8 cellular contexts compared by ENCODE assay signal in genomic region chr6:41707565-41708200, GRCh38. TPM values are rescaled to one million over a fixed set of nuclear protein-coding genes. Genes with fewer than 3 reads are reported as not detected.
DNase-seq lines count a peak whose midpoint lies in the region; ATAC-seq and TF ChIP-seq lines count a peak whose summit lies in the region.

No MANE protein-coding gene starts in this region.

- H3K36me3 Mint-ChIP-seq in T-helper 17 cell (ENCODE audit: low read depth) = peaks cover 2% of the 10 kb centered on the region

- DNase-seq in GF-D8 (lab: John Stamatoyannopoulos, UW) (peak; percentile 38), T-helper 17 cell (peak in 1 of 3 donors; percentile 18), caudate nucleus (lab: John Stamatoyannopoulos, UW) (peak in 3 of 61 donors; percentile 28 to 57 (median 40)), pons (ENCODE audit: low spot score) (peak; percentile 79), foreskin keratinocyte (no peak), NCI-H82 (lab: John Stamatoyannopoulos, UW) (no peak), putamen (ENCODE audit: low spot score) (no peak), NCI-H345 treated with DMSO at 0.1 percent for 48 hours (lab: John Stamatoyannopoulos, UW; ENCODE audit: unreplicated experiment) (no peak)

- H3K27ac ChIP-seq in caudate nucleus (ENCODE audit: low read depth, low read length) = peak overlapping the region; percentile 99
- no peak overlapping the region for H3K27ac ChIP-seq in foreskin keratinocyte

- H3K4me1 Mint-ChIP-seq in T-helper 17 cell = peaks cover 42% of the 10 kb centered on the region

- H3K4me1 ChIP-seq in foreskin keratinocyte = no peaks in the 10 kb centered on the region

- H3K9me3 ChIP-seq in T-helper 17 cell (ENCODE audit: control insufficient read depth, low read length, poor library complexity, severe bottlenecking) = no peaks in the 10 kb centered on the region

- no peak for TF ChIP-seq CTCF in foreskin keratinocyte (conservative IDR thresholded peaks at IDR 0.05)

- no peaks in the 10 kb centered on the region for H3K27me3 Mint-ChIP-seq in T-helper 17 cell

- H3K4me3 Mint-ChIP-seq in T-helper 17 cell = peak overlapping the region; percentile 85

- H3K27ac Mint-ChIP-seq in T-helper 17 cell = peak overlapping the region; percentile 65

- ATAC-seq in T-helper 17 cell (peak; percentile 80), foreskin keratinocyte (no peak)

- no peaks in the 10 kb centered on the region for H3K27me3 ChIP-seq in foreskin keratinocyte

RNA-seq across cellular contexts. Expression of gene TFEB, which starts 27.7 kb away (rescaled TPM):
- total RNA-seq in T-helper 17 cell = 10 to 100 TPM; 17.6 to 18.9 TPM
- total RNA-seq in foreskin keratinocyte = 3.1 and 3.6 TPM in 2 replicates
- 4.3 and 5.3 TPM in 2 replicates for polyA plus RNA-seq in foreskin keratinocyte

RNA-seq across cellular contexts. Expression of gene PGC, which starts 39.5 kb away (rescaled TPM):
- total RNA-seq in T-helper 17 cell = not detected
- total RNA-seq in foreskin keratinocyte = not detected in 2 replicates
- not detected in 2 replicates for polyA plus RNA-seq in foreskin keratinocyte

Comparison
In these comparisons a context has a peak if more than half of its experiments do, and no peak if none do; other contexts are left out.
1. DNase-seq: peak in GF-D8 (single experiment) and pons (single experiment); none in foreskin keratinocyte (0 of 2), NCI-H82 (single experiment), putamen (single experiment) and NCI-H345 treated with DMSO at 0.1 percent for 48 hours (single experiment).